Comparison of ENCODE assay signal across 15 cellular contexts in genomic region chr1:33148615-33149014, GRCh38. TPM values are rescaled to one million over a fixed set of nuclear protein-coding genes. Genes with fewer than 3 reads are reported as not detected.
DNase-seq lines count a peak whose midpoint lies in the region; ATAC-seq, FAIRE-seq and TF ChIP-seq lines count a peak whose summit lies in the region.
"Had no signal": no experiment of that assay in that cellular context is flagged by ENCODE, and none has a peak within 500 bp of the region (broad histone marks: within the 10 kb centered on the region; RNA-seq: fewer than 3 reads in every experiment).

No MANE protein-coding gene starts in this region.

- H2BK5ac ChIP-seq in mesenchymal stem cell (ENCODE audit: low read depth, low read length, poor library complexity, severe bottlenecking), result no peak overlapping the region

- H3K79me1 ChIP-seq in mesenchymal stem cell (replicated peaks; ENCODE audit: low read length, poor library complexity, severe bottlenecking), result peaks cover 30% of the 10 kb centered on the region

- no peak overlapping the region for H3K9ac ChIP-seq in HepG2 (ENCODE audit: insufficient read depth, low read depth, low read length)
- no peak overlapping the region for H3K9ac ChIP-seq in mesenchymal stem cell (ENCODE audit: low read length)
- H3K9ac ChIP-seq: BLaER1 treated with 17β-estradiol and CSF1 and Interleukin-3, amounts not matched to agents 10 nM and 100 nM had no signal

- no peak overlapping the region for H3K14ac ChIP-seq in mesenchymal stem cell (ENCODE audit: low read length in 2 of 2)

- no peak for DNase-seq in HepG2 (ENCODE audit: low spot score)
- no peak for DNase-seq in right lobe of liver
- DNase-seq in mesenchymal stem cell, result no peak
- no peak for DNase-seq in prostate gland (ENCODE audit: low spot score)
- no peak for DNase-seq in glomerular visceral epithelial cell (ENCODE audit: extremely low spot score)
- DNase-seq in superior temporal gyrus (ENCODE audit: extremely low spot score), result no peak
- DNase-seq in activated CD4-positive, alpha-beta T cell treated with anti-CD3 and anti-CD28 coated beads for 36 hours, result no peak
- DNase-seq: CD4-positive, CD25-positive, alpha-beta regulatory T cell; CD8-positive, alpha-beta memory T cell; COR-L47; DMS 273 treated with DMSO at 0.1 percent for 48 hours; H9 had no signal

- TF ChIP-seq RAD21 in HepG2 (CRISPR knock-in tag; IDR thresholded peaks at IDR 0.05), result no peak

- H4K20me1 ChIP-seq in HepG2 (ENCODE audit: insufficient read depth, low read length), result no peaks in the 10 kb centered on the region

- H3K27ac ChIP-seq in HepG2 (ENCODE audit: extremely low read length, insufficient read depth, low read length), result no peak overlapping the region
- no peak overlapping the region for H3K27ac ChIP-seq in right lobe of liver
- H3K27ac ChIP-seq in mesenchymal stem cell (ENCODE audit: low read length, poor library complexity, severe bottlenecking), result no peak overlapping the region
- H3K27ac ChIP-seq in prostate gland, result peak overlapping the region; percentile 79 to 83
- H3K27ac ChIP-seq: BLaER1 treated with 17β-estradiol and CSF1 and Interleukin-3, amounts not matched to agents 10 nM and 100 nM had no signal

- H3K4me1 Mint-ChIP-seq in activated CD4-positive, alpha-beta T cell treated with anti-CD3 and anti-CD28 coated beads for 36 hours, result no peaks in the 10 kb centered on the region
- H3K4me1 Mint-ChIP-seq: CD8-positive, alpha-beta memory T cell had no signal

- no peak for FAIRE-seq in HepG2 (lab: Jason Lieb, UNC)
- FAIRE-seq: GM12878 had no signal

- H3K4me1 ChIP-seq in HepG2 (ENCODE audit: insufficient read depth, low read length) (peaks cover 10% of the 10 kb centered on the region), right lobe of liver (no peaks in the 10 kb centered on the region), mesenchymal stem cell (ENCODE audit: control insufficient read depth, insufficient read depth, low read depth, low read length) (peaks cover 29% of the 10 kb centered on the region), prostate gland (replicated peaks) (peaks cover 19% of the 10 kb centered on the region)

- H3K18ac ChIP-seq in mesenchymal stem cell (ENCODE audit: low read depth in 1 of 2, low read length in 2 of 2), result no peak overlapping the region

- H2AK5ac ChIP-seq in mesenchymal stem cell (ENCODE audit: low read length, severe bottlenecking), result peak overlapping the region; percentile 25

- no peaks in the 10 kb centered on the region for H3K9me3 ChIP-seq in HepG2 (ENCODE audit: low read length)
- H3K9me3 ChIP-seq in right lobe of liver, result no peaks in the 10 kb centered on the region
- no peaks in the 10 kb centered on the region for H3K9me3 ChIP-seq in mesenchymal stem cell (ENCODE audit: control insufficient read depth, low read length)
- no peaks in the 10 kb centered on the region for H3K9me3 ChIP-seq in prostate gland
- H3K9me3 ChIP-seq: BLaER1 treated with 17β-estradiol and CSF1 and Interleukin-3, amounts not matched to agents 10 nM and 100 nM had no signal

- 74% methylated on average over 3 of the region's 3 CpGs for WGBS in HepG2 (ENCODE audit: low lambda C conversion rate)
- WGBS in right lobe of liver (ENCODE audit: insufficient coverage, low coverage, low lambda C conversion rate, missing lambda C conversion rate), result 68% methylated on average over 2 of the region's 3 CpGs
- WGBS in mesenchymal stem cell, result 86% methylated on average over 3 of the region's 3 CpGs
- WGBS in prostate gland, result 91% methylated on average over 3 of the region's 3 CpGs

- no peak overlapping the region for H3K4ac ChIP-seq in mesenchymal stem cell (ENCODE audit: low read depth in 1 of 2, low read length in 2 of 2)

- no peak for TF ChIP-seq EP300 in HepG2 (IDR thresholded peaks at IDR 0.05; ENCODE audit: low read depth in 2 of 2, low read length in 2 of 2)
- TF ChIP-seq EP300 in HepG2 (CRISPR knock-in tag; IDR thresholded peaks at IDR 0.05; ENCODE audit: borderline replicate concordance), result no peak

- ATAC-seq in HepG2, result no peak
- no peak for ATAC-seq in right lobe of liver
- no peak for ATAC-seq in activated CD4-positive, alpha-beta T cell treated with anti-CD3 and anti-CD28 coated beads for 36 hours
- ATAC-seq: GM12878 had no signal

- H3K23ac ChIP-seq in mesenchymal stem cell (ENCODE audit: low read length in 2 of 2), result no peak overlapping the region

- H4K91ac ChIP-seq in mesenchymal stem cell (ENCODE audit: low read length), result no peak overlapping the region

- H3K36me3 ChIP-seq in HepG2 (replicated peaks in 1 of 2; ENCODE audit: control insufficient read depth in 1 of 2, insufficient read depth in 2 of 2, low read length in 2 of 2), result no peaks in the 10 kb centered on the region; a peak in 1 of 5 replicates
- no peaks in the 10 kb centered on the region for H3K36me3 ChIP-seq in right lobe of liver
- H3K36me3 ChIP-seq in mesenchymal stem cell (ENCODE audit: control insufficient read depth in 1 of 2, insufficient read depth in 2 of 2, low read depth in 1 of 2, low read length in 2 of 2), result peaks cover 15 to 80% of the 10 kb centered on the region in 2 experiments
- no peaks in the 10 kb centered on the region for H3K36me3 ChIP-seq in prostate gland

- H3K4me2 ChIP-seq in HepG2 (ENCODE audit: low read depth, low read length) (no peak overlapping the region), mesenchymal stem cell (ENCODE audit: low read length, poor library complexity, severe bottlenecking) (no peak overlapping the region)
- H3K4me2 ChIP-seq: BLaER1 treated with 17β-estradiol and CSF1 and Interleukin-3, amounts not matched to agents 10 nM and 100 nM had no signal

- no peaks in the 10 kb centered on the region for H3K79me2 ChIP-seq in HepG2 (ENCODE audit: insufficient read depth, low read length)

- CTCF ChIA-PET in HepG2 (lab: Yijun Ruan, JAX; ENCODE audit: low intra/inter-chr PET ratio, low total read pairs), result no interaction called here
- CTCF ChIA-PET in activated CD4-positive, alpha-beta T cell treated with anti-CD3 and anti-CD28 coated beads for 36 hours (lab: Charles Lee), result interaction anchor here (0.6 to 1.0 kb wide), 2 partner anchors 179 to 215 kb away, joined by 3 read pairs; no protein-coding TSS in a partner anchor

- intact Hi-C loops in HepG2 (cut with micrococcal nuclease; ENCODE audit: unreplicated experiment), result no loop called here
- intact Hi-C loops in right lobe of liver (cut with DNase I), result no loop called here
- intact Hi-C loops in prostate gland (cut with DNase I), result no loop called here
- intact Hi-C loops in activated CD4-positive, alpha-beta T cell treated with anti-CD3 and anti-CD28 coated beads for 36 hours (cut with DNase I, micrococcal nuclease), result no loop called here

- H3K4me3 ChIP-seq in HepG2 (replicated peaks in 1 of 3; ENCODE audit: insufficient read depth in 1 of 3, low read depth in 2 of 3, low read length in 3 of 3), result no peak overlapping the region
- no peak overlapping the region for H3K4me3 ChIP-seq in right lobe of liver
- H3K4me3 ChIP-seq in mesenchymal stem cell (ENCODE audit: insufficient read depth in 1 of 2, low read depth in 1 of 2, low read length in 2 of 2), result no peak overlapping the region
- no peak overlapping the region for H3K4me3 ChIP-seq in prostate gland
- H3K4me3 ChIP-seq: BLaER1 treated with 17β-estradiol and CSF1 and Interleukin-3, amounts not matched to agents 10 nM and 100 nM; GM12878 had no signal

- TF ChIP-seq CTCF in HepG2 (CRISPR knock-in tag; IDR thresholded peaks at IDR 0.05) (no peak), right lobe of liver (IDR thresholded peaks at IDR 0.05) (no peak), prostate gland (IDR thresholded peaks at IDR 0.05) (no peak)

- no TSS peak for BruUV-seq in HepG2 (replicated peaks; lab: Mats Ljungman, UMichigan)

- H3K36me3 Mint-ChIP-seq in activated CD4-positive, alpha-beta T cell treated with anti-CD3 and anti-CD28 coated beads for 36 hours (ENCODE audit: low read depth), result peaks cover 4% of the 10 kb centered on the region

- peak overlapping the region; percentile 9 for H2BK15ac ChIP-seq in mesenchymal stem cell (ENCODE audit: low read depth, poor library complexity, severe bottlenecking)

- no peak overlapping the region for H3K4me3 Mint-ChIP-seq in activated CD4-positive, alpha-beta T cell treated with anti-CD3 and anti-CD28 coated beads for 36 hours
- H3K4me3 Mint-ChIP-seq: B cell; CD4-positive, CD25-positive, alpha-beta regulatory T cell; CD8-positive, alpha-beta memory T cell; H9 had no signal

- no peak overlapping the region for H2BK120ac ChIP-seq in mesenchymal stem cell (ENCODE audit: low read depth, low read length)

- no peak overlapping the region for H4K8ac ChIP-seq in mesenchymal stem cell (ENCODE audit: low read length)

- in situ Hi-C loops in HepG2 (cut with HindIII; ENCODE audit: extremely low pct_ligation_motif_present, low pct_unique_long_range_greater_than_20kb), result no loop called here

- no peaks in the 10 kb centered on the region; a peak in 1 of 5 replicates for H3K27me3 ChIP-seq in HepG2 (ENCODE audit: control insufficient read depth in 1 of 2, insufficient read depth in 2 of 2, low read length in 2 of 2)
- no peaks in the 10 kb centered on the region for H3K27me3 ChIP-seq in right lobe of liver
- no peaks in the 10 kb centered on the region for H3K27me3 ChIP-seq in mesenchymal stem cell (ENCODE audit: control insufficient read depth in 1 of 2, insufficient read depth in 1 of 2, low read length in 2 of 2)
- H3K27me3 ChIP-seq in prostate gland (replicated peaks; ENCODE audit: insufficient read depth), result no peaks in the 10 kb centered on the region
- H3K27me3 ChIP-seq: BLaER1 treated with 17β-estradiol and CSF1 and Interleukin-3, amounts not matched to agents 10 nM and 100 nM had no signal

- H3K27ac Mint-ChIP-seq in activated CD4-positive, alpha-beta T cell treated with anti-CD3 and anti-CD28 coated beads for 36 hours, result no peak overlapping the region

- TF ChIP-seq POLR2A in HepG2 (IDR thresholded peaks at IDR 0.05; ENCODE audit: insufficient read depth in 1 of 2, low read depth in 2 of 2, low read length in 2 of 2) (no peak), right lobe of liver (IDR thresholded peaks at IDR 0.05) (no peak), prostate gland (IDR thresholded peaks at IDR 0.05) (no peak)

- no peak overlapping the region for H2BK12ac ChIP-seq in mesenchymal stem cell (ENCODE audit: low read length in 2 of 2)

- H3K9me3 Mint-ChIP-seq in activated CD4-positive, alpha-beta T cell treated with anti-CD3 and anti-CD28 coated beads for 36 hours (ENCODE audit: low read depth), result no peaks in the 10 kb centered on the region
- H3K9me3 Mint-ChIP-seq: CD4-positive, CD25-positive, alpha-beta regulatory T cell; CD8-positive, alpha-beta memory T cell; H9 had no signal

- no peaks in the 10 kb centered on the region for H3K27me3 Mint-ChIP-seq in activated CD4-positive, alpha-beta T cell treated with anti-CD3 and anti-CD28 coated beads for 36 hours
- H3K27me3 Mint-ChIP-seq: B cell; CD4-positive, CD25-positive, alpha-beta regulatory T cell; CD8-positive, alpha-beta memory T cell had no signal

- no peak overlapping the region for H2AFZ ChIP-seq in HepG2 (ENCODE audit: low read length)
- H2AFZ ChIP-seq in mesenchymal stem cell (ENCODE audit: low read depth, low read length), result no peak overlapping the region

- POLR2A ChIA-PET in HepG2 (lab: Yijun Ruan, JAX), result no interaction called here
- POLR2A ChIA-PET in activated CD4-positive, alpha-beta T cell treated with anti-CD3 and anti-CD28 coated beads for 36 hours (lab: Charles Lee), result no interaction called here

RNA-seq across cellular contexts. Expression of gene TRIM62, which starts 33.2 kb away (rescaled TPM):
- 0.53 and 1.1 TPM in 2 replicates for total RNA-seq in HepG2 (2016; rRNA removed; fragmentation: Illumina TruSeq; extraction: Trizol)
- total RNA-seq in HepG2 (2016; cell fraction: cytosol; rRNA removed; fragmentation: Illumina TruSeq; extraction: Trizol; ENCODE audit: low read depth), result 0.10 and 0.18 TPM in 2 replicates
- 0.61 and 0.83 TPM in 2 replicates for total RNA-seq in HepG2 (2016; cell fraction: insoluble cytoplasmic fraction; rRNA removed; fragmentation: Illumina TruSeq; extraction: Trizol)
- total RNA-seq in HepG2 (2016; cell fraction: membrane; rRNA removed; fragmentation: Illumina TruSeq; extraction: Trizol), result 1.1 TPM in 2 replicates
- 0.78 and 1.1 TPM in 2 replicates for total RNA-seq in HepG2 (2016; cell fraction: nucleus; rRNA removed; fragmentation: Illumina TruSeq; extraction: Trizol)
- 0.57 and 0.67 TPM in 2 replicates for polyA plus RNA-seq in HepG2 (2011; rRNA removed)
- 0.32 TPM in 2 replicates for polyA plus RNA-seq in HepG2 (2011; cell fraction: cytosol; rRNA removed)
- 2.1 and 2.9 TPM in 2 replicates for polyA plus RNA-seq in HepG2 (2011; cell fraction: nucleus; rRNA removed)
- polyA plus RNA-seq in HepG2 (2012), result 0.93 and 1.2 TPM in 2 replicates
- 0.15 and 0.24 TPM in 2 replicates for polyA plus RNA-seq in HepG2 (2016; cell fraction: cytosol; fragmentation: Illumina TruSeq; extraction: Trizol; ENCODE audit: low read depth)
- polyA plus RNA-seq in HepG2 (2016; cell fraction: insoluble cytoplasmic fraction; fragmentation: Illumina TruSeq; extraction: Trizol; ENCODE audit: low read depth), result 1.1 and 1.4 TPM in 2 replicates
- polyA plus RNA-seq in HepG2 (2016; cell fraction: membrane; fragmentation: Illumina TruSeq; extraction: Trizol; ENCODE audit: low read depth), result 0.68 and 0.86 TPM in 2 replicates
- polyA plus RNA-seq in HepG2 (2016; cell fraction: nucleus; fragmentation: Illumina TruSeq; extraction: Trizol; ENCODE audit: insufficient read depth, low read depth), result 1.7 and 2.1 TPM in 2 replicates
- polyA minus RNA-seq in HepG2 (2011; rRNA and poly(A)+ RNA removed; ENCODE audit: low replicate concordance), result 1.8 and 2.1 TPM in 2 replicates
- polyA minus RNA-seq in HepG2 (2011; cell fraction: cytosol; rRNA and poly(A)+ RNA removed), result 0.79 and 1.3 TPM in 2 replicates
- 0.87 and 0.90 TPM in 2 replicates for polyA minus RNA-seq in HepG2 (2011; cell fraction: nucleus; rRNA and poly(A)+ RNA removed)
- 1 to 10 TPM; 1.1 to 2.4 (median 1.7) TPM for total RNA-seq in right lobe of liver
- 10.9 TPM for polyA plus RNA-seq in mesenchymal stem cell (2013, experiment 1 of 2)
- 10.9 TPM for polyA plus RNA-seq in mesenchymal stem cell (2013, experiment 2 of 2)
- 10 to 100 TPM; 13.3 to 18.1 TPM for total RNA-seq in prostate gland
- 1 to 10 TPM; 3.6 to 3.7 TPM for total RNA-seq in activated CD4-positive, alpha-beta T cell treated with anti-CD3 and anti-CD28 coated beads for 36 hours

Comparison
In these comparisons a context has a peak if more than half of its experiments do, and no peak if none do; other contexts are left out.
1. H3K27ac ChIP-seq: peak in prostate gland (2 of 2); none in HepG2 (single experiment), right lobe of liver (0 of 3) and mesenchymal stem cell (single experiment).